Comparison of ENCODE assay signal across 8 cellular contexts in the genomic region with DNA sequence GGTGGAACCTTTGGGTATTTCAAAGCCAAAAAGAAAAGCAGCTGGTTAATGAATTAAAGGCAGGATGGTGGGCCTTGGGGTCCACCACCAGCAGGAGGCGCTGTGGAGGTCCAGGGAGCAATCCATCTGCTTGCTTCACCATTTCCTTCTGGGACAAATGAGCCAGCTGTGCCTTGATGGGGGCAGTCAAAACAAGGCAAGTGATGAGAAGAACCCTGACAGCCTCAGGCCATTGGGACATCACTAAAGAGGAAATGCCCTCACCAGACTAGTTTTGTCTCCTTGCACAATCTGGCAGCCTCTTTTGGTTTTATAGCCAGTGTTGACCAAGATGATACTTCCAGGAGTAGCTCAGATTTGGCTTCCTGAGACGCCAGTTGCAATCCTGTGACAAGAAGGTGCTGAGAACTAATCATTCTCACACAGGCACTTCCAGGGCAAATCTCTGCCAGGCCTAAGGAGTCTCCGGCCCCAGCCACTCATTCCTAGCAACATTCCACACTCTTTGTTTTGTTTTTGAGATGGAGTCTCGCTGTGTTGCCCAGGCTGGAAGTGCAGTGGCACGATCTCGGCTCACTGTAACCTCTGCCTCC. TPM values are rescaled to one million over a fixed set of nuclear protein-coding genes. Genes with fewer than 3 reads are reported as not detected.
A peak's percentile ranks its signal among the peaks of the same experiment; 100 is the strongest.
DNase-seq lines count a peak whose midpoint lies in the region; ATAC-seq and TF ChIP-seq lines count a peak whose summit lies in the region.

No MANE protein-coding gene starts in this region.

- peaks cover 0 to 5% (median 0%) of the 10 kb centered on the region in 11 experiments; a peak in 1 of 22 replicates for H3K36me3 ChIP-seq in BLaER1 treated with 17β-estradiol and CSF1 and Interleukin-3, amounts not matched to agents 10 nM and 100 nM
- H3K36me3 ChIP-seq in HEK293 (ENCODE audit: control insufficient read depth in 2 of 2, insufficient read depth in 1 of 2, low read length in 2 of 2) = no peaks in the 10 kb centered on the region
- H3K36me3 ChIP-seq in heart right ventricle = no peaks in the 10 kb centered on the region

- intact Hi-C loops in heart right ventricle (cut with DNase I) = loop anchor here in 6 of 10 donors (2.0 to 10.0 kb wide), 10 partner anchors 40 to 440 kb away; no protein-coding TSS in a partner anchor

- no peaks in the 10 kb centered on the region for H4K20me1 ChIP-seq in BLaER1 treated with 17β-estradiol and CSF1 and Interleukin-3, amounts not matched to agents 10 nM and 100 nM

- 69 to 70% methylated on average over 6 of the region's 6 CpGs for WGBS in heart right ventricle, 2 donors

- ATAC-seq in heart right ventricle (peak in 7 of 8 donors; percentile 52 to 91 (median 74)), HG03460 (IDR thresholded peaks at IDR 0.05; ENCODE audit: unreplicated experiment) (no peak), GM18858 (IDR thresholded peaks at IDR 0.05; ENCODE audit: unreplicated experiment) (no peak)

- no peak overlapping the region for H3K4me3 Mint-ChIP-seq in activated naive CD4-positive, alpha-beta T cell treated with anti-CD3 and anti-CD28 coated beads, Interleukin-2, amount 10 ng/mL, durations not matched to agents 7 days and 5 days

- CTCF ChIA-PET in HEK293 (lab: Yijun Ruan, JAX) = interaction anchor here (0.6 to 3.4 kb wide), 43 partner anchors 10 to 1041 kb away, joined by 3 to 32 read pairs (median 5); a partner anchor contains a TSS
- CTCF ChIA-PET in activated naive CD4-positive, alpha-beta T cell treated with anti-CD3 and anti-CD28 coated beads, Interleukin-2, amount 10 ng/mL, durations not matched to agents 7 days and 5 days (lab: Charles Lee) = interaction anchor here (0.6 to 8.0 kb wide), 28 partner anchors 10 to 773 kb away, joined by 3 to 106 read pairs (median 5); a partner anchor contains a TSS

- H3K4me2 ChIP-seq in BLaER1 treated with 17β-estradiol and CSF1 and Interleukin-3, amounts not matched to agents 10 nM and 100 nM = peak overlapping the region in 1 of 11 experiments; percentile 12; a peak in 2 of 22 replicates

- no peaks in the 10 kb centered on the region for H3K36me3 Mint-ChIP-seq in activated naive CD4-positive, alpha-beta T cell treated with anti-CD3 and anti-CD28 coated beads, Interleukin-2, amount 10 ng/mL, durations not matched to agents 7 days and 5 days

- no peak overlapping the region for H3K4me3 ChIP-seq in BLaER1 treated with 17β-estradiol and CSF1 and Interleukin-3, amounts not matched to agents 10 nM and 100 nM
- H3K4me3 ChIP-seq in HEK293 (ENCODE audit: low read depth, low read length) (no peak overlapping the region), heart right ventricle (no peak overlapping the region), retinal pigment epithelial cell (ENCODE audit: low read length) (no peak overlapping the region)

- H3K4me1 ChIP-seq in BLaER1 treated with 17β-estradiol and CSF1 and Interleukin-3, amounts not matched to agents 10 nM and 100 nM = peaks cover 0 to 12% (median 5%) of the 10 kb centered on the region in 10 experiments; a peak in 5 of 20 replicates
- H3K4me1 ChIP-seq in HEK293 (ENCODE audit: control insufficient read depth, insufficient read depth, low read length) = no peaks in the 10 kb centered on the region
- peaks cover 0 to 11% (median 0%) of the 10 kb centered on the region in 9 donors for H3K4me1 ChIP-seq in heart right ventricle

- no peak overlapping the region for H3K27ac Mint-ChIP-seq in activated naive CD4-positive, alpha-beta T cell treated with anti-CD3 and anti-CD28 coated beads, Interleukin-2, amount 10 ng/mL, durations not matched to agents 7 days and 5 days

- no peaks in the 10 kb centered on the region for H3K27me3 ChIP-seq in BLaER1 treated with 17β-estradiol and CSF1 and Interleukin-3, amounts not matched to agents 10 nM and 100 nM
- no peaks in the 10 kb centered on the region for H3K27me3 ChIP-seq in heart right ventricle

- TF ChIP-seq CTCF in HEK293 (tag by site-specific recombination; IDR thresholded peaks at IDR 0.05) (peak; percentile 47; the same call in 1 of the 2 replicates), heart right ventricle (IDR thresholded peaks at IDR 0.05) (peak; percentile 56 to 83 (median 75)), retinal pigment epithelial cell (conservative IDR thresholded peaks at IDR 0.05; ENCODE audit: low read depth, low read length) (peak; percentile 86)

- no peaks in the 10 kb centered on the region for H3K27me3 Mint-ChIP-seq in activated naive CD4-positive, alpha-beta T cell treated with anti-CD3 and anti-CD28 coated beads, Interleukin-2, amount 10 ng/mL, durations not matched to agents 7 days and 5 days

- POLR2A ChIA-PET in HEK293 (lab: Yijun Ruan, JAX) = interaction anchor here (0.6 to 1.5 kb wide), 6 partner anchors 38 to 1317 kb away, joined by 3 to 18 read pairs (median 4); a partner anchor contains a TSS

- peak overlapping the region in 7 of 11 experiments; percentile 20 to 66 (median 42); a peak in 9 of 22 replicates for H3K27ac ChIP-seq in BLaER1 treated with 17β-estradiol and CSF1 and Interleukin-3, amounts not matched to agents 10 nM and 100 nM
- H3K27ac ChIP-seq in HEK293 (ENCODE audit: extremely low read depth, low read depth, low read length) (no peak overlapping the region), heart right ventricle (no peak overlapping the region)

- peaks cover 3% of the 10 kb centered on the region for H3K4me1 Mint-ChIP-seq in activated naive CD4-positive, alpha-beta T cell treated with anti-CD3 and anti-CD28 coated beads, Interleukin-2, amount 10 ng/mL, durations not matched to agents 7 days and 5 days

- no peaks in the 10 kb centered on the region for H3K9me3 Mint-ChIP-seq in activated naive CD4-positive, alpha-beta T cell treated with anti-CD3 and anti-CD28 coated beads, Interleukin-2, amount 10 ng/mL, durations not matched to agents 7 days and 5 days

- no peak overlapping the region for H3K9ac ChIP-seq in BLaER1 treated with 17β-estradiol and CSF1 and Interleukin-3, amounts not matched to agents 10 nM and 100 nM

- no peaks in the 10 kb centered on the region for H3K9me3 ChIP-seq in BLaER1 treated with 17β-estradiol and CSF1 and Interleukin-3, amounts not matched to agents 10 nM and 100 nM (replicated peaks in 1 of 11)
- H3K9me3 ChIP-seq in HEK293 (ENCODE audit: control insufficient read depth, insufficient read depth, low read depth, low read length) (no peaks in the 10 kb centered on the region), heart right ventricle (no peaks in the 10 kb centered on the region)

- DNase-seq in SK-N-DZ (ENCODE audit: low spot score) (peak; percentile 34), heart right ventricle (peak; percentile 72 to 83), retinal pigment epithelial cell (ENCODE audit: low read depth) (no peak)
- DNase-seq in activated naive CD4-positive, alpha-beta T cell treated with anti-CD3 and anti-CD28 coated beads, Interleukin-2, amount 10 ng/mL, durations not matched to agents 7 days and 5 days = peak; percentile 84

TF ChIP-seq in HEK293, 187 proteins besides CTCF, POLR2A, EP300 and RAD21:
- peak; percentile 24; the same call in 1 of the 2 replicates for TF ChIP-seq ZNF654 (tag by site-specific recombination; IDR thresholded peaks at IDR 0.05; ENCODE audit: low read depth)
- 0 out of 2 replicates have a peak, but pooled peaks have one; percentile 34 for TF ChIP-seq TRIM28 (IDR thresholded peaks at IDR 0.05; ENCODE audit: borderline replicate concordance, low read length)
- TF ChIP-seq ZNF121 (tag by site-specific recombination; IDR thresholded peaks at IDR 0.05) = peak; percentile 33; the same call in 1 of the 2 replicates
- TF ChIP-seq ZNF660 (tag by site-specific recombination; IDR thresholded peaks at IDR 0.05) = peak; percentile 45; the same call in 1 of the 2 replicates
- TF ChIP-seq ZFP3 (tag by site-specific recombination; IDR thresholded peaks at IDR 0.05; ENCODE audit: low read depth) = no peak
- TF ChIP-seq KLF8 (tag by site-specific recombination; IDR thresholded peaks at IDR 0.05) = no peak
- no peak for TF ChIP-seq ZNF843 (tag by site-specific recombination; IDR thresholded peaks at IDR 0.05)
- 0 out of 2 replicates have a peak, but pooled peaks have one; percentile 34 for TF ChIP-seq IKZF3 (tag by site-specific recombination; IDR thresholded peaks at IDR 0.05)
- no peak for TF ChIP-seq ZBTB17 (tag by site-specific recombination; IDR thresholded peaks at IDR 0.05)
- no peak for TF ChIP-seq HOXC10 (CRISPR knock-in tag; IDR thresholded peaks at IDR 0.05)
- TF ChIP-seq ZNF341 (tag by site-specific recombination; IDR thresholded peaks at IDR 0.05; ENCODE audit: low read depth) = 0 out of 2 replicates have a peak, but pooled peaks have one; percentile 20

RNA-seq across cellular contexts. Expression of a gene that starts 38.2 kb away (rescaled TPM):
- 86.8 and 89.8 TPM in 2 replicates for polyA plus RNA-seq in SK-N-DZ (2014; cell fraction: cytosol; rRNA removed)
- 122 and 157 TPM in 2 replicates for polyA plus RNA-seq in SK-N-DZ (2014; cell fraction: nucleus; rRNA removed)
- 100 to 1,000 TPM in 2 of 10 donors, 10 to 100 TPM in 8; 22.9 to 114 (median 59.0) TPM for total RNA-seq in heart right ventricle
- 10 to 100 TPM; 12.7 to 17.0 TPM for polyA plus RNA-seq in heart right ventricle

Comparison
In these comparisons a context has a peak if more than half of its experiments do, and no peak if none do; other contexts are left out.
1. H3K27ac ChIP-seq: peak in BLaER1 treated with 17β-estradiol and CSF1 and Interleukin-3, amounts not matched to agents 10 nM and 100 nM (7 of 11); none in HEK293 (single experiment) and heart right ventricle (0 of 10).
2. ATAC-seq: peak in heart right ventricle (7 of 8); none in HG03460 (single experiment) and GM18858 (single experiment).
3. Peak in every context shown above with its lines, with median percentiles within 50 percentile points of each other: CTCF ChIP-seq.